ENCODE assay signal across 16 cellular contexts in genomic region chr1:1345860-1346500, GRCh38. TPM values are rescaled to one million over a fixed set of nuclear protein-coding genes. Genes with fewer than 3 reads are reported as not detected.
DNase-seq lines count a peak whose midpoint lies in the region; ATAC-seq and TF ChIP-seq lines count a peak whose summit lies in the region.
"Had no signal": no experiment of that assay in that cellular context is flagged by ENCODE, and none has a peak within 500 bp of the region (broad histone marks: within the 10 kb centered on the region; RNA-seq: fewer than 3 reads in every experiment).

No MANE protein-coding gene starts in this region.

- BruUV-seq in Panc1 (replicated peaks; lab: Mats Ljungman, UMichigan) = no TSS peak

- H2AFZ ChIP-seq in fibroblast of lung (ENCODE audit: low read length) (no peak overlapping the region), osteoblast (ENCODE audit: low read length) (no peak overlapping the region)

- POLR2A ChIA-PET in Panc1 (lab: Charles Lee) (no interaction called here), GM10248 (lab: Yijun Ruan, JAX) (no interaction called here)
- POLR2A ChIA-PET in CD8-positive, alpha-beta T cell (lab: Charles Lee) = interaction anchor here (0.8 kb wide), 1 partner anchor 36 kb away, joined by 3 read pairs; no protein-coding TSS in a partner anchor

- no peak for DNase-seq in Panc1 (ENCODE audit: low read depth, low spot score)
- no peak for DNase-seq in fibroblast of lung (ENCODE audit: low read depth in 2 of 2)
- DNase-seq in osteoblast (ENCODE audit: insufficient read length, low spot score, missing footprints) = peak; percentile 95
- no peak for DNase-seq in activated naive CD4-positive, alpha-beta T cell treated with Interleukin-2 at 50 U/mL for 16 hours
- no peak for DNase-seq in CD8-positive, alpha-beta T cell
- DNase-seq in GM10248 (ENCODE audit: extremely low spot score) = no peak
- DNase-seq: activated CD8-positive, alpha-beta T cell treated with anti-CD3 and anti-CD28 coated beads for 36 hours; activated effector memory CD4-positive, alpha-beta T cell treated with anti-CD3 and anti-CD28 coated beads, Interleukin-2, amount 50 U/mL, for 16 hours; AML-193; DMS79; NCI-H146; NCI-H526; SHP77; transverse colon had no signal

- peaks cover 4% of the 10 kb centered on the region for H3K36me3 Mint-ChIP-seq in CD8-positive, alpha-beta T cell

- TF ChIP-seq CTCF in Panc1 (IDR thresholded peaks at IDR 0.05) = no peak
- no peak for TF ChIP-seq CTCF in fibroblast of lung (conservative IDR thresholded peaks at IDR 0.05 in 1 of 2, IDR thresholded peaks at IDR 0.05 in 1 of 2; ENCODE audit: low read depth in 1 of 2, low read length in 2 of 2)
- TF ChIP-seq CTCF in osteoblast (IDR thresholded peaks at IDR 0.05; ENCODE audit: extremely low read depth, low read depth, low read length) = no peak
- no peak for TF ChIP-seq CTCF in CD8-positive, alpha-beta T cell (IDR thresholded peaks at IDR 0.05)
- TF ChIP-seq CTCF in GM10248 (IDR thresholded peaks at IDR 0.05; ENCODE audit: control extremely low read depth, extremely low read depth, low read depth, missing control alignments) = no peak

- H3K36me3 ChIP-seq in BLaER1 (peaks cover 12% of the 10 kb centered on the region), Panc1 (ENCODE audit: control insufficient read depth, insufficient read depth, low read length) (no peaks in the 10 kb centered on the region; the same call in 1 of the 2 replicates), fibroblast of lung (ENCODE audit: control insufficient read depth, insufficient read depth, low read length) (peaks cover 6% of the 10 kb centered on the region), osteoblast (ENCODE audit: insufficient read depth, low read length) (peaks cover 11% of the 10 kb centered on the region)
- H3K36me3 ChIP-seq in CD8-positive, alpha-beta T cell (ENCODE audit: insufficient read depth, low read length) = no peaks in the 10 kb centered on the region
- H3K36me3 ChIP-seq: transverse colon had no signal

- peaks cover 17% of the 10 kb centered on the region for H3K4me1 Mint-ChIP-seq in CD8-positive, alpha-beta T cell (ENCODE audit: low read depth)

- H3K27me3 Mint-ChIP-seq in CD8-positive, alpha-beta T cell (ENCODE audit: low read depth) = no peaks in the 10 kb centered on the region
- H3K27me3 Mint-ChIP-seq: activated CD8-positive, alpha-beta T cell treated with anti-CD3 and anti-CD28 coated beads for 36 hours had no signal

- H3K9me3 ChIP-seq in BLaER1 = no peaks in the 10 kb centered on the region
- H3K9me3 ChIP-seq in Panc1 (ENCODE audit: control insufficient read depth, insufficient read depth, low read depth, low read length) = no peaks in the 10 kb centered on the region
- H3K9me3 ChIP-seq in fibroblast of lung (ENCODE audit: control insufficient read depth, insufficient read depth, low read depth, low read length) = no peaks in the 10 kb centered on the region
- H3K9me3 ChIP-seq in osteoblast (ENCODE audit: low read depth, low read length) = no peaks in the 10 kb centered on the region
- H3K9me3 ChIP-seq in CD8-positive, alpha-beta T cell (ENCODE audit: low read length) = no peaks in the 10 kb centered on the region
- H3K9me3 ChIP-seq: transverse colon had no signal

- intact Hi-C loops in Panc1 (cut with micrococcal nuclease; ENCODE audit: unreplicated experiment) = no loop called here
- intact Hi-C loops in CD8-positive, alpha-beta T cell (cut with DNase I, micrococcal nuclease) = no loop called here

- H3K27me3 ChIP-seq in BLaER1 = no peaks in the 10 kb centered on the region
- no peaks in the 10 kb centered on the region for H3K27me3 ChIP-seq in Panc1 (ENCODE audit: control insufficient read depth, insufficient read depth, low read length)
- H3K27me3 ChIP-seq in fibroblast of lung (ENCODE audit: control insufficient read depth, insufficient read depth, low read length) = no peaks in the 10 kb centered on the region
- H3K27me3 ChIP-seq in osteoblast (ENCODE audit: insufficient read depth, low read length) = no peaks in the 10 kb centered on the region
- no peaks in the 10 kb centered on the region for H3K27me3 ChIP-seq in CD8-positive, alpha-beta T cell (ENCODE audit: insufficient read depth, low read length)
- H3K27me3 ChIP-seq: transverse colon had no signal

- CTCF ChIA-PET in Panc1 (lab: Charles Lee) = interaction anchor here (1.0 to 2.2 kb wide), 2 partner anchors 17 to 26 kb away, joined by 5 to 8 read pairs; no protein-coding TSS in a partner anchor
- CTCF ChIA-PET in CD8-positive, alpha-beta T cell (lab: Charles Lee) = interaction anchor here (1.0 to 1.3 kb wide), 2 partner anchors 27 to 39 kb away, joined by 3 to 4 read pairs; no protein-coding TSS in a partner anchor
- CTCF ChIA-PET in GM10248 (lab: Yijun Ruan, JAX) = interaction anchor here (0.6 to 1.3 kb wide), 4 partner anchors 9 to 198 kb away, joined by 3 read pairs; no protein-coding TSS in a partner anchor

- peaks cover 78% of the 10 kb centered on the region for H4K20me1 ChIP-seq in BLaER1
- H4K20me1 ChIP-seq in fibroblast of lung (ENCODE audit: control insufficient read depth, extremely low read depth, insufficient read depth, low read length) = no peaks in the 10 kb centered on the region
- H4K20me1 ChIP-seq in osteoblast (ENCODE audit: insufficient read depth, low read length) = peaks cover 61% of the 10 kb centered on the region

- peaks cover 67% of the 10 kb centered on the region for H3K4me1 ChIP-seq in BLaER1
- peaks cover 40% of the 10 kb centered on the region for H3K4me1 ChIP-seq in Panc1 (ENCODE audit: control insufficient read depth, insufficient read depth, low read length)
- peaks cover 27% of the 10 kb centered on the region for H3K4me1 ChIP-seq in fibroblast of lung (ENCODE audit: control insufficient read depth, extremely low read depth, insufficient read depth, low read length)
- peaks cover 35% of the 10 kb centered on the region for H3K4me1 ChIP-seq in osteoblast (ENCODE audit: insufficient read depth, low read length)
- peaks cover 10% of the 10 kb centered on the region for H3K4me1 ChIP-seq in CD8-positive, alpha-beta T cell (ENCODE audit: insufficient read depth, low read length)

- ATAC-seq in Panc1 (no peak), GM18511 (IDR thresholded peaks at IDR 0.05; ENCODE audit: unreplicated experiment) (no peak)
- no peak for ATAC-seq in CD8-positive, alpha-beta T cell
- ATAC-seq: activated CD8-positive, alpha-beta T cell treated with anti-CD3 and anti-CD28 coated beads for 36 hours had no signal

- no peak overlapping the region for H3K4me3 Mint-ChIP-seq in CD8-positive, alpha-beta T cell

- H3K79me2 ChIP-seq in fibroblast of lung (ENCODE audit: control insufficient read depth, insufficient read depth, low read length) (peaks cover 75% of the 10 kb centered on the region), osteoblast (ENCODE audit: insufficient read depth, low read length) (peaks cover 79% of the 10 kb centered on the region)

- H3K9ac ChIP-seq in BLaER1 (0 out of 2 replicates have a peak overlapping the region, but pooled peaks have one; percentile 40), fibroblast of lung (ENCODE audit: insufficient read depth, low read length) (no peak overlapping the region)

- H3K4me2 ChIP-seq in BLaER1 (peak overlapping the region; percentile 99), fibroblast of lung (ENCODE audit: extremely low read depth, insufficient read depth, low read length) (peak overlapping the region; percentile 58), osteoblast (ENCODE audit: insufficient read depth, low read length) (peak overlapping the region; percentile 92)

- H3K27ac ChIP-seq in BLaER1 = peak overlapping the region; percentile 51; the same call in 1 of the 2 replicates
- H3K27ac ChIP-seq in Panc1 (ENCODE audit: low read length) = peak overlapping the region; percentile 93
- peak overlapping the region; percentile 32 for H3K27ac ChIP-seq in fibroblast of lung (ENCODE audit: insufficient read depth, low read length)
- H3K27ac ChIP-seq in osteoblast (ENCODE audit: low read depth, low read length) = peak overlapping the region; percentile 56
- no peak overlapping the region for H3K27ac ChIP-seq in CD8-positive, alpha-beta T cell (ENCODE audit: low read depth, low read length)

- in situ Hi-C loops in Panc1 (cut with HindIII; ENCODE audit: low pct_unique_long_range_greater_than_20kb, low sequenced_read_pairs) = no loop called here

- H3K4me3 ChIP-seq in BLaER1 (no peak overlapping the region), Panc1 (ENCODE audit: low read depth in 2 of 2, low read length in 2 of 2) (peak overlapping the region; percentile 74 to 85; a peak in 3 of 4 replicates), fibroblast of lung (replicated peaks in 1 of 4; ENCODE audit: control extremely low read depth in 1 of 4, insufficient read depth in 1 of 4, low read depth in 3 of 4, low read length in 4 of 4) (peak overlapping the region in 2 of 4 experiments; percentile 5 to 76), osteoblast (ENCODE audit: insufficient read depth, low read length) (peak overlapping the region; percentile 43)
- H3K4me3 ChIP-seq in CD8-positive, alpha-beta T cell (ENCODE audit: low read depth, low read length) = no peak overlapping the region
- H3K4me3 ChIP-seq: transverse colon had no signal

- no peak overlapping the region for H3K27ac Mint-ChIP-seq in CD8-positive, alpha-beta T cell
- H3K27ac Mint-ChIP-seq: activated CD8-positive, alpha-beta T cell treated with anti-CD3 and anti-CD28 coated beads for 36 hours had no signal

- no peaks in the 10 kb centered on the region for H3K9me3 Mint-ChIP-seq in CD8-positive, alpha-beta T cell
- H3K9me3 Mint-ChIP-seq: activated CD8-positive, alpha-beta T cell treated with anti-CD3 and anti-CD28 coated beads for 36 hours had no signal

RNA-seq across cellular contexts. Expression of gene DVL1, which starts 3.2 kb away (rescaled TPM):
- 144 TPM for total RNA-seq in Panc1 (2021; ENCODE audit: unreplicated experiment)
- polyA plus RNA-seq in Panc1 (2012; ENCODE audit: insufficient read length) = 221 TPM
- total RNA-seq in fibroblast of lung = 78.3 and 107 TPM in 2 replicates
- polyA plus RNA-seq in fibroblast of lung = 9.1 and 12.5 TPM in 2 replicates
- 23.4 and 43.6 TPM in 2 replicates for polyA plus RNA-seq in fibroblast of lung (2012)
- polyA minus RNA-seq in fibroblast of lung (ENCODE audit: low replicate concordance) = 14.8 and 16.0 TPM in 2 replicates
- total RNA-seq in osteoblast = 73.5 and 81.9 TPM in 2 replicates
- 10 to 100 TPM; 44.5 to 45.5 TPM for total RNA-seq in CD8-positive, alpha-beta T cell

RNA-seq across cellular contexts. Expression of gene MXRA8, which starts 12.4 kb away (rescaled TPM):
- total RNA-seq in Panc1 (2021; ENCODE audit: unreplicated experiment) (96.0 TPM), fibroblast of lung (262 and 397 TPM in 2 replicates), osteoblast (689 and 735 TPM in 2 replicates)
- 202 TPM for polyA plus RNA-seq in Panc1 (2012; ENCODE audit: insufficient read length)
- polyA plus RNA-seq in fibroblast of lung = 205 and 239 TPM in 2 replicates
- 320 and 409 TPM in 2 replicates for polyA plus RNA-seq in fibroblast of lung (2012)
- polyA minus RNA-seq in fibroblast of lung (ENCODE audit: low replicate concordance) = 638 and 877 TPM in 2 replicates
- 1 to 10 TPM; 7.5 to 9.3 TPM for total RNA-seq in CD8-positive, alpha-beta T cell

RNA-seq across cellular contexts. Expression of gene TAS1R3, which starts 14.9 kb away (rescaled TPM):
- total RNA-seq in Panc1 (2021; ENCODE audit: unreplicated experiment) = 0.31 TPM
- polyA plus RNA-seq in Panc1 (2012; ENCODE audit: insufficient read length) = 0.55 TPM
- 0.17 and 0.26 TPM in 2 replicates for total RNA-seq in fibroblast of lung
- polyA plus RNA-seq in fibroblast of lung = 0.01 and 0.02 TPM in 2 replicates
- polyA plus RNA-seq in fibroblast of lung (2012) = 0.06 and 0.13 TPM in 2 replicates
- polyA minus RNA-seq in fibroblast of lung (ENCODE audit: low replicate concordance) = not detected in 2 replicates
- total RNA-seq in osteoblast = under 0.01 TPM in 2 replicates
- under 1 TPM; 0.58 to 0.73 TPM for total RNA-seq in CD8-positive, alpha-beta T cell

RNA-seq across cellular contexts. Expression of gene CPTP, which starts 21.4 kb away (rescaled TPM):
- total RNA-seq in Panc1 (2021; ENCODE audit: unreplicated experiment) = 52.2 TPM
- 54.5 TPM for polyA plus RNA-seq in Panc1 (2012; ENCODE audit: insufficient read length)
- 9.0 and 10.1 TPM in 2 replicates for total RNA-seq in fibroblast of lung
- 6.0 and 6.2 TPM in 2 replicates for polyA plus RNA-seq in fibroblast of lung
- 13.5 and 18.1 TPM in 2 replicates for polyA plus RNA-seq in fibroblast of lung (2012)
- 4.4 and 5.6 TPM in 2 replicates for polyA minus RNA-seq in fibroblast of lung (ENCODE audit: low replicate concordance)
- total RNA-seq in osteoblast = 12.7 and 13.8 TPM in 2 replicates
- 1 to 10 TPM; 7.3 to 7.9 TPM for total RNA-seq in CD8-positive, alpha-beta T cell

RNA-seq across cellular contexts. Expression of gene INTS11, which starts 21.5 kb away (rescaled TPM):
- total RNA-seq in Panc1 (2021; ENCODE audit: unreplicated experiment) (114 TPM), fibroblast of lung (46.2 and 69.2 TPM in 2 replicates), osteoblast (53.3 and 59.7 TPM in 2 replicates)
- 216 TPM for polyA plus RNA-seq in Panc1 (2012; ENCODE audit: insufficient read length)
- polyA plus RNA-seq in fibroblast of lung = 44.1 and 73.0 TPM in 2 replicates
- 67.0 and 92.9 TPM in 2 replicates for polyA plus RNA-seq in fibroblast of lung (2012)
- 210 and 377 TPM in 2 replicates for polyA minus RNA-seq in fibroblast of lung (ENCODE audit: low replicate concordance)
- total RNA-seq in CD8-positive, alpha-beta T cell = 100 to 1,000 TPM; 139 to 156 TPM

Comparison
In these comparisons a context has a peak if more than half of its experiments do, and no peak if none do; other contexts are left out.
1. H3K4me3 ChIP-seq: peak in Panc1 (2 of 2) and osteoblast (single experiment); none in BLaER1 (single experiment) and CD8-positive, alpha-beta T cell (single experiment).
2. Peak in every context shown above with its lines, with median percentiles within 50 percentile points of each other: H3K4me2 ChIP-seq.